19 cellular contexts compared by ENCODE assay signal in the genomic region with DNA sequence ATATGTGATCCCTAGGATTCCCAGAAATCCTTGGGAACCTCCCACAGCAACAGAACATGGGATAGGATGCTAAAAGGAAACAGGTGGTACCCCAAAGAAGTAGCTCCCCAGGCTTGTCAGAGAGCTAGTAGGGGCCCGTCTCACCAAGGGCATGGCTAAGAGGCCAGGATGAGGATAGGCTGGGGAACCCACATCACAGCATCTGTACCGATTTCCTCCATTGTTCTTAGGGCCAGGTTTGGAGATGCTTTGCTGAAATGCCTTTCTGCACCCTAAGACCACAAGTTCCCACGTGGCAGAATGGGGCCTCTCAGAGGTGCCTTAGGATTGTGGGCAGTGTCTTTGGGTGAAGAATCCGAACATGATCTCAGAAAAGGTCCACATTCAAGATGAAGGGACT.
"Had no signal": no experiment of that assay in that cellular context is flagged by ENCODE, and none has a peak within 500 bp of the region (broad histone marks: within the 10 kb centered on the region; RNA-seq: fewer than 3 reads in every experiment).

No MANE protein-coding gene starts in this region.

- H3K27me3 ChIP-seq: right atrium auricular region, suprapubic skin, upper lobe of left lung had no signal

- H3K4me1 Mint-ChIP-seq: activated naive CD8-positive, alpha-beta T cell treated with anti-CD3 and anti-CD28 coated beads, Interleukin-2, amount 10 ng/mL, durations not matched to agents 7 days and 5 days had no signal

- DNase-seq: activated CD4-positive, CD25-positive, alpha-beta regulatory T cell treated with anti-CD3 and anti-CD28 coated beads, Interleukin-2, amount 50 U/mL, for 72 hours; activated naive CD4-positive, alpha-beta T cell; activated naive CD8-positive, alpha-beta T cell treated with anti-CD3 and anti-CD28 coated beads, Interleukin-2, amount 10 ng/mL, durations not matched to agents 7 days and 5 days; heart left ventricle; left cardiac atrium; natural killer cell; occipital lobe; SK-N-SH; T-helper 1 cell; upper lobe of left lung had no signal

- H3K4me3 Mint-ChIP-seq: activated naive CD8-positive, alpha-beta T cell treated with anti-CD3 and anti-CD28 coated beads, Interleukin-2, amount 10 ng/mL, durations not matched to agents 7 days and 5 days; natural killer cell; stimulated activated naive CD8-positive, alpha-beta T cell treated with anti-CD3 and anti-CD28 coated beads, Interleukin-15, Interleukin-2, amounts not matched to agents 100 ng/mL and 50 ng/mL, for 24 hours had no signal

- H3K36me3 Mint-ChIP-seq: activated naive CD8-positive, alpha-beta T cell treated with anti-CD3 and anti-CD28 coated beads, Interleukin-2, amount 10 ng/mL, durations not matched to agents 7 days and 5 days; natural killer cell had no signal

- H3K9me3 ChIP-seq: right atrium auricular region, SK-N-SH, suprapubic skin, upper lobe of left lung had no signal

- H3K27me3 Mint-ChIP-seq: activated naive CD8-positive, alpha-beta T cell treated with anti-CD3 and anti-CD28 coated beads, Interleukin-2, amount 10 ng/mL, durations not matched to agents 7 days and 5 days; stimulated activated naive CD8-positive, alpha-beta T cell treated with anti-CD3 and anti-CD28 coated beads, Interleukin-15, Interleukin-2, amounts not matched to agents 100 ng/mL and 50 ng/mL, for 24 hours had no signal

- H3K36me3 ChIP-seq: heart left ventricle, right atrium auricular region, suprapubic skin, upper lobe of left lung had no signal

- H3K27ac ChIP-seq: heart left ventricle, right atrium auricular region, suprapubic skin, upper lobe of left lung had no signal

- FAIRE-seq: bronchial epithelial cell, colon, endothelial cell of umbilical vein, frontal cortex had no signal

- H3K9ac ChIP-seq: SK-N-SH had no signal

- H3K4me1 ChIP-seq: heart left ventricle, right atrium auricular region, upper lobe of left lung had no signal

- H3K4me2 ChIP-seq: SK-N-SH, smooth muscle cell had no signal

- H3K4me3 ChIP-seq: heart left ventricle, right atrium auricular region, smooth muscle cell, suprapubic skin, upper lobe of left lung had no signal

- H3K27ac Mint-ChIP-seq: activated naive CD8-positive, alpha-beta T cell treated with anti-CD3 and anti-CD28 coated beads, Interleukin-2, amount 10 ng/mL, durations not matched to agents 7 days and 5 days; progenitor cell of endocrine pancreas; stimulated activated naive CD8-positive, alpha-beta T cell treated with anti-CD3 and anti-CD28 coated beads, Interleukin-15, Interleukin-2, amounts not matched to agents 100 ng/mL and 50 ng/mL, for 24 hours had no signal
